ENCODE assay signal across 19 cellular contexts in genomic region chr18:51833850-51834249, GRCh38.
DNase-seq lines count a peak whose midpoint lies in the region; ATAC-seq, FAIRE-seq and TF ChIP-seq lines count a peak whose summit lies in the region.
"Had no signal": no experiment of that assay in that cellular context is flagged by ENCODE, and none has a peak within 500 bp of the region (broad histone marks: within the 10 kb centered on the region; RNA-seq: fewer than 3 reads in every experiment).

No MANE protein-coding gene starts in this region.

- no peak for TF ChIP-seq POLR2A in GM12891 (IDR thresholded peaks at IDR 0.05; ENCODE audit: low read depth, low read length)

- DNase-seq in GM12891 (ENCODE audit: insufficient read length, low spot score), result no peak
- DNase-seq in osteoblast (ENCODE audit: insufficient read length, low spot score, missing footprints), result peak; percentile 10
- no peak for DNase-seq in HAP-1 (ENCODE audit: low spot score in 2 of 2)
- DNase-seq in SHP77 (lab: John Stamatoyannopoulos, UW), result no peak
- DNase-seq: CD4-positive, alpha-beta T cell; CD8-positive, alpha-beta memory T cell; DMS 273 treated with DMSO at 0.1 percent for 48 hours; DMS79; EL; GDM1; GM23248; H9; HFFc6 had no signal

- H3K27me3 ChIP-seq in OCI-LY3 (ENCODE audit: low read depth, low read length) (no peaks in the 10 kb centered on the region), osteoblast (ENCODE audit: insufficient read depth, low read length) (no peaks in the 10 kb centered on the region), HAP-1 (ENCODE audit: low read depth) (no peaks in the 10 kb centered on the region)

- FAIRE-seq in GM12891 (lab: Jason Lieb, UNC), result peak; percentile 40
- FAIRE-seq: D721Med, GM12892, GM19239 had no signal

- H3K4me2 ChIP-seq in OCI-LY3 (ENCODE audit: low read length) (peak overlapping the region; percentile 54), osteoblast (ENCODE audit: insufficient read depth, low read length) (no peak overlapping the region)

- H3K79me2 ChIP-seq in OCI-LY3 (ENCODE audit: low read length) (no peaks in the 10 kb centered on the region), osteoblast (ENCODE audit: insufficient read depth, low read length) (no peaks in the 10 kb centered on the region)

- H4K20me1 ChIP-seq in OCI-LY3 (ENCODE audit: insufficient read depth, low read length) (no peaks in the 10 kb centered on the region), osteoblast (ENCODE audit: insufficient read depth, low read length) (no peaks in the 10 kb centered on the region)

- H2AFZ ChIP-seq in OCI-LY3 (ENCODE audit: low read depth, low read length), result peak overlapping the region; percentile 48
- no peak overlapping the region for H2AFZ ChIP-seq in osteoblast (ENCODE audit: low read length)
- H2AFZ ChIP-seq: GM23248 had no signal

- H3K9me3 ChIP-seq in OCI-LY3 (ENCODE audit: insufficient read depth, low read length) (no peaks in the 10 kb centered on the region), osteoblast (ENCODE audit: low read depth, low read length) (peaks cover 3% of the 10 kb centered on the region), HAP-1 (no peaks in the 10 kb centered on the region)

- H3K4me3 ChIP-seq in OCI-LY3 (ENCODE audit: low read length) (no peak overlapping the region), osteoblast (ENCODE audit: insufficient read depth, low read length) (no peak overlapping the region), HAP-1 (no peak overlapping the region)
- H3K4me3 ChIP-seq: GM23248 had no signal

- H3K4me1 ChIP-seq in OCI-LY3 (ENCODE audit: low read length) (peaks cover 10% of the 10 kb centered on the region), osteoblast (ENCODE audit: insufficient read depth, low read length) (no peaks in the 10 kb centered on the region), HAP-1 (no peaks in the 10 kb centered on the region)

- H3K36me3 ChIP-seq in OCI-LY3 (replicated peaks; ENCODE audit: low read depth, low read length), result no peaks in the 10 kb centered on the region
- no peaks in the 10 kb centered on the region for H3K36me3 ChIP-seq in osteoblast (ENCODE audit: insufficient read depth, low read length)
- no peaks in the 10 kb centered on the region for H3K36me3 ChIP-seq in HAP-1 (replicated peaks)

- no peak overlapping the region for H3K27ac ChIP-seq in OCI-LY3 (ENCODE audit: low read length)
- no peak overlapping the region for H3K27ac ChIP-seq in osteoblast (ENCODE audit: low read depth, low read length)
- H3K27ac ChIP-seq: GM23248 had no signal

- TF ChIP-seq CTCF in OCI-LY3 (IDR thresholded peaks at IDR 0.05; ENCODE audit: low read depth, low read length) (no peak), osteoblast (IDR thresholded peaks at IDR 0.05; ENCODE audit: extremely low read depth, low read depth, low read length) (no peak)

- no peak for ATAC-seq in HG03097 (IDR thresholded peaks at IDR 0.05; ENCODE audit: low FRiP score, unreplicated experiment)
- no peak for ATAC-seq in GM18870 (IDR thresholded peaks at IDR 0.05; ENCODE audit: unreplicated experiment)

- H3K9ac ChIP-seq in OCI-LY3 (ENCODE audit: low read length), result no peak overlapping the region
- H3K9ac ChIP-seq: GM23248 had no signal

- in situ Hi-C loops in HAP-1 (cut with MboI; ENCODE audit: low sequenced_read_pairs), result no loop called here

TF ChIP-seq in GM12891, 5 proteins besides CTCF, POLR2A, EP300 and RAD21:
- TF ChIP-seq POU2F2 (IDR thresholded peaks at IDR 0.05; ENCODE audit: low read depth, low read length), result no peak
